9 cellular contexts compared by ENCODE assay signal in the genomic region with DNA sequence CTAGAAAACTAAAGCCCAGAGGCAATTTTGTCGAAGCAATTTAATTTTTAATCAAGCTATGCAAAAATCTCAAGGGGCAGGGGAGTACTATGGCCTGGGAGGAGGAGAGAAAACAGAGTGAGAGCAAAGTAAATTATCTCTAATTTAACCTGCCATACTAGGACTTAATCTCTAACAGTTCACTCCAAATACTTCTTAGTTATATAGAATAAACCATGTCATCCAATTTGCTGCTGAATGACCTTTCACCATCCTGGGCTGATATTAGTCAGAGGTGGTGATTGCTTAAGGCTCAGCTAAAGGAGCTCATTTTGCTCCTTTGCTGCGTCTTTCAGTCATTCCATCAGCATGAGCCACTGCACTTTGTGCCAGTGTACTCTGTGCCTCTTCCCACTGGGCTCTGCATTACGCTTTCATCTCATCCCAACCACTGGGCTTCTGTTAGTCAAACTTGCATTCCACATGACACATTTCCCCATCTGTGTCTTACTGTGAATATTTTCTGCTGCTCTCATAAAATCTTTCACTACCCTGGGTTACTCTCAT.
A peak's percentile ranks its signal among the peaks of the same experiment; 100 is the strongest.
DNase-seq lines count a peak whose midpoint lies in the region; ATAC-seq and TF ChIP-seq lines count a peak whose summit lies in the region.
"Had no signal": no experiment of that assay in that cellular context is flagged by ENCODE, and none has a peak within 500 bp of the region (broad histone marks: within the 10 kb centered on the region; RNA-seq: fewer than 3 reads in every experiment).

No MANE protein-coding gene starts in this region.

- H3K27me3 ChIP-seq in Peyer's patch (no peaks in the 10 kb centered on the region), fibroblast of lung (ENCODE audit: control insufficient read depth, insufficient read depth, low read length) (no peaks in the 10 kb centered on the region), osteoblast (ENCODE audit: insufficient read depth, low read length) (no peaks in the 10 kb centered on the region)

- no peak for ATAC-seq in HG03520 (IDR thresholded peaks at IDR 0.05; ENCODE audit: unreplicated experiment)

- H3K9me3 ChIP-seq in Peyer's patch (no peaks in the 10 kb centered on the region), fibroblast of lung (ENCODE audit: control insufficient read depth, insufficient read depth, low read depth, low read length) (no peaks in the 10 kb centered on the region), osteoblast (ENCODE audit: low read depth, low read length) (no peaks in the 10 kb centered on the region)

- H2AFZ ChIP-seq in fibroblast of lung (ENCODE audit: low read length) (no peak overlapping the region), osteoblast (ENCODE audit: low read length) (no peak overlapping the region)

- H3K4me2 ChIP-seq in fibroblast of lung (ENCODE audit: extremely low read depth, insufficient read depth, low read length), result peak overlapping the region; percentile 65
- peak overlapping the region; percentile 52 for H3K4me2 ChIP-seq in osteoblast (ENCODE audit: insufficient read depth, low read length)

- TF ChIP-seq CTCF in Peyer's patch (IDR thresholded peaks at IDR 0.05), result no peak
- TF ChIP-seq CTCF in fibroblast of lung (conservative IDR thresholded peaks at IDR 0.05 in 1 of 2, IDR thresholded peaks at IDR 0.05 in 1 of 2; ENCODE audit: low read depth in 1 of 2, low read length in 2 of 2), result no peak
- TF ChIP-seq CTCF in osteoblast (IDR thresholded peaks at IDR 0.05; ENCODE audit: extremely low read depth, low read depth, low read length), result no peak

- no peak for TF ChIP-seq POLR2A in Peyer's patch (IDR thresholded peaks at IDR 0.05)

- H3K4me3 ChIP-seq in Peyer's patch (no peak overlapping the region), fibroblast of lung (replicated peaks in 1 of 4; ENCODE audit: control extremely low read depth in 1 of 4, insufficient read depth in 1 of 4, low read depth in 3 of 4, low read length in 4 of 4) (no peak overlapping the region), osteoblast (ENCODE audit: insufficient read depth, low read length) (no peak overlapping the region)

- H3K27ac ChIP-seq in Peyer's patch (peak overlapping the region in 2 of 4 donors; percentile 26 to 37), fibroblast of lung (ENCODE audit: insufficient read depth, low read length) (peak overlapping the region; percentile 94), osteoblast (ENCODE audit: low read depth, low read length) (peak overlapping the region; percentile 97)

- H3K79me2 ChIP-seq in fibroblast of lung (ENCODE audit: control insufficient read depth, insufficient read depth, low read length) (no peaks in the 10 kb centered on the region), osteoblast (ENCODE audit: insufficient read depth, low read length) (no peaks in the 10 kb centered on the region)

- H3K4me1 ChIP-seq in Peyer's patch (peaks cover 0 to 13% (median 0%) of the 10 kb centered on the region in 4 donors), fibroblast of lung (ENCODE audit: control insufficient read depth, extremely low read depth, insufficient read depth, low read length) (peaks cover 35% of the 10 kb centered on the region), osteoblast (ENCODE audit: insufficient read depth, low read length) (peaks cover 55% of the 10 kb centered on the region)

- H3K36me3 ChIP-seq in Peyer's patch, result no peaks in the 10 kb centered on the region
- H3K36me3 ChIP-seq in fibroblast of lung (ENCODE audit: control insufficient read depth, insufficient read depth, low read length), result no peaks in the 10 kb centered on the region
- no peaks in the 10 kb centered on the region for H3K36me3 ChIP-seq in osteoblast (ENCODE audit: insufficient read depth, low read length)

- no peaks in the 10 kb centered on the region for H4K20me1 ChIP-seq in fibroblast of lung (ENCODE audit: control insufficient read depth, extremely low read depth, insufficient read depth, low read length)
- no peaks in the 10 kb centered on the region for H4K20me1 ChIP-seq in osteoblast (ENCODE audit: insufficient read depth, low read length)

- DNase-seq in COLO829 (ENCODE audit: low spot score) (peak; percentile 85), Peyer's patch (peak in 2 of 3 donors; percentile 46 to 82), fibroblast of lung (ENCODE audit: low read depth in 2 of 2) (peak; percentile 100), osteoblast (ENCODE audit: insufficient read length, low spot score, missing footprints) (peak; percentile 53), NCI-H1105 (lab: John Stamatoyannopoulos, UW) (no peak), NCI-H748 treated with DMSO at 0.1 percent for 48 hours (lab: John Stamatoyannopoulos, UW) (no peak)
- no peak for DNase-seq in activated effector memory CD4-positive, alpha-beta T cell treated with anti-CD3 and anti-CD28 coated beads, Interleukin-2, amount 50 U/mL, for 16 hours
- DNase-seq: activated naive CD8-positive, alpha-beta T cell treated with anti-CD3 and anti-CD28 coated beads, Interleukin-2, amount 10 ng/mL, durations not matched to agents 7 days and 5 days had no signal

- H3K9ac ChIP-seq in fibroblast of lung (ENCODE audit: insufficient read depth, low read length), result peak overlapping the region; percentile 21

Comparison
In these comparisons a context has a peak if more than half of its experiments do, and no peak if none do; other contexts are left out.
1. DNase-seq: peak in COLO829 (single experiment), Peyer's patch (2 of 3), fibroblast of lung (2 of 2) and osteoblast (single experiment); none in NCI-H1105 (single experiment), NCI-H748 treated with DMSO at 0.1 percent for 48 hours (single experiment) and activated effector memory CD4-positive, alpha-beta T cell treated with anti-CD3 and anti-CD28 coated beads, Interleukin-2, amount 50 U/mL, for 16 hours (single experiment).